In the genomic region with DNA sequence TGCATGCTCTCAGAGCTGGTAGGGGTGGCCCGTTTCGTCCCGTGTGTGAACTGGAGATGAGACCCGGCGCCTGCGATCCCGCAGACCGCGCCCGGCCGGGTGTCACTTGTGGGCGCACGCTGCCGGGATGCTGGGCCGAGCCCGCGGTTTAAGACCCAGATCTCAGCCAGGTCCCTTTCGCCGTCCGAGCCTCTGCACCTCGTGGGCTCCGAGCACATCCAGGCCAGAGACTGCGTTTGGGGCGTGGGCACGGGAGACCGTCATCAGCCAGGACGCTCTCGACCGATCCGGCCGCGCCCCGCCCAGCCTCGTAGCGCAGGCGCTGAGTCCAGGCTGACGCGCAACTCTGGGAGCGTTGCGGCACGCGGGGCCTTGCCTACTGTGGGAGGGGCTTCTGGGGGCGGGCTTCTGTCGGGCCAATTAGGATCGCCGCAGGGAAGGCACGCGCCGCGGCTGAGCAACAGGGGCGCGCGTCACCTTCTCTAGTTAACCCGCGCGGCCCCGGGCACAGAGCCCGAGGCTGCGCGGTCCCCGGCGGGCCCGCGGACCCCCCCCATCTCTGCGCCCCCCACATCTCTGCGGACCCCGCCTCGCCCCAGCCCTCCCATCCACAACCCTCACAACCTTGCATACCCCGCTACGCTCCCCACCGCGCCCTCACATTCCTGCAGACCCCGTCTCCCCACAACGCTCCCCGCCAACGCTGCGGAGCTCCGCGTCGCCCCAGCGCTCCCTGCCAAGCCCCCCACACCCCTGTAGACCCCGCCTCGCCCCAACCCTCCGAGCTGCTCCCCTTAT, we compare ENCODE assay signal across 8 cellular contexts. TPM values are rescaled to one million over a fixed set of nuclear protein-coding genes. Genes with fewer than 3 reads are reported as not detected.
DNase-seq lines count a peak whose midpoint lies in the region; ATAC-seq, FAIRE-seq and TF ChIP-seq lines count a peak whose summit lies in the region.

No MANE protein-coding gene starts in this region.

- intact Hi-C loops in left ventricle myocardium inferior (cut with micrococcal nuclease): no loop called here
- intact Hi-C loops in psoas muscle (cut with DNase I): loop anchor here in 1 of 2 donors (10.0 kb wide), 1 partner anchor 63 kb away; no protein-coding TSS in a partner anchor

- H3K27ac ChIP-seq in left ventricle myocardium inferior (replicated peaks): peak overlapping the region; percentile 88
- H3K27ac ChIP-seq in psoas muscle: peak overlapping the region; percentile 92

- H3K4me1 ChIP-seq in left ventricle myocardium inferior (peaks cover 28% of the 10 kb centered on the region), psoas muscle (peaks cover 13% of the 10 kb centered on the region)

- peaks cover 25% of the 10 kb centered on the region for H3K36me3 ChIP-seq in left ventricle myocardium inferior
- H3K36me3 ChIP-seq in psoas muscle (ENCODE audit: insufficient read depth in 1 of 2, low read depth in 1 of 2): peaks cover 0 to 26% of the 10 kb centered on the region in 2 donors

- TF ChIP-seq CTCF in left ventricle myocardium inferior (IDR thresholded peaks at IDR 0.05; ENCODE audit: borderline replicate concordance): no peak
- TF ChIP-seq CTCF in psoas muscle (IDR thresholded peaks at IDR 0.05): no peak

- FAIRE-seq in GM12891 (lab: Jason Lieb, UNC): peak; percentile 99
- peak; percentile 95 for FAIRE-seq in urothelium cell line (lab: Jason Lieb, UNC)

- H3K27me3 ChIP-seq in left ventricle myocardium inferior (ENCODE audit: low read depth) (no peaks in the 10 kb centered on the region), psoas muscle (ENCODE audit: insufficient read depth in 3 of 3, low read length in 2 of 3) (no peaks in the 10 kb centered on the region)

- peak overlapping the region; percentile 72 for H3K4me3 ChIP-seq in left ventricle myocardium inferior
- H3K4me3 ChIP-seq in psoas muscle: peak overlapping the region; percentile 73

- DNase-seq in GM12891 (ENCODE audit: insufficient read length, low spot score) (peak; percentile 99), NCI-H146 (lab: John Stamatoyannopoulos, UW) (peak; percentile 98), T-helper 1 cell (peak; percentile 95 to 98 (median 96)), amniotic stem cell (lab: John Stamatoyannopoulos, UW) (peak; percentile 94), left ventricle myocardium inferior (peak; percentile 99), psoas muscle (peak; percentile 99), urothelium cell line (ENCODE audit: low spot score) (peak; percentile 98)

- peak; percentile 87 for ATAC-seq in HG02852 (IDR thresholded peaks at IDR 0.05; ENCODE audit: unreplicated experiment)
- ATAC-seq in psoas muscle: peak; percentile 94 to 96 (median 95)

- H3K9me3 ChIP-seq in left ventricle myocardium inferior (replicated peaks): no peaks in the 10 kb centered on the region
- H3K9me3 ChIP-seq in psoas muscle: no peaks in the 10 kb centered on the region

- 0 to 2% (median 1%) methylated on average over 42 to 84 of the region's 84 CpGs for WGBS in psoas muscle, 3 donors

- peak; percentile 68 for TF ChIP-seq POLR2A in GM12891 (IDR thresholded peaks at IDR 0.05; ENCODE audit: low read depth, low read length)

TF ChIP-seq in GM12891, 5 proteins besides CTCF, POLR2A, EP300 and RAD21:
- peak; percentile 68 for TF ChIP-seq POU2F2 (IDR thresholded peaks at IDR 0.05; ENCODE audit: low read depth, low read length)
- TF ChIP-seq PAX5 (IDR thresholded peaks at IDR 0.05; ENCODE audit: insufficient read depth, low read length, severe bottlenecking): no peak
- TF ChIP-seq TAF1 (IDR thresholded peaks at IDR 0.05; ENCODE audit: low read depth, low read length): 0 out of 2 replicates have a peak, but pooled peaks have one; percentile 53
- TF ChIP-seq POLR2AphosphoS5 (IDR thresholded peaks at IDR 0.05; ENCODE audit: low read depth, low read length): peak; percentile 77
- no peak for TF ChIP-seq SPI1 (IDR thresholded peaks at IDR 0.05; ENCODE audit: low read depth, low read length)

RNA-seq across cellular contexts. Expression of a gene that starts 0.7 kb away (rescaled TPM):
- 2.6 TPM for polyA plus RNA-seq in GM12891 (2012; ENCODE audit: low read depth, missing spikeins)
- total RNA-seq in left ventricle myocardium inferior: not detected
- total RNA-seq in psoas muscle: under 1 TPM in 1 of 4 donors, not detected in 3; 0.22 TPM
- under 1 TPM; 0.16 to 0.32 (median 0.17) TPM for polyA plus RNA-seq in psoas muscle

RNA-seq across cellular contexts. Expression of a gene that starts 5.9 kb away (rescaled TPM):
- polyA plus RNA-seq in GM12891 (2012; ENCODE audit: low read depth, missing spikeins): 12.6 TPM
- total RNA-seq in left ventricle myocardium inferior (46.4 TPM), psoas muscle (10 to 100 TPM; 29.7 to 44.5 (median 36.6) TPM)
- polyA plus RNA-seq in psoas muscle: 10 to 100 TPM; 12.9 to 32.6 (median 14.3) TPM

RNA-seq across cellular contexts. Expression of a gene that starts 11.7 kb away (rescaled TPM):
- 14.2 TPM for polyA plus RNA-seq in GM12891 (2012; ENCODE audit: low read depth, missing spikeins)
- 9.3 TPM for total RNA-seq in left ventricle myocardium inferior
- total RNA-seq in psoas muscle: 10 to 100 TPM in 1 of 4 donors, 1 to 10 TPM in 3; 5.7 to 12.4 (median 9.3) TPM
- polyA plus RNA-seq in psoas muscle: 10 to 100 TPM in 2 of 3 donors, 1 to 10 TPM in 1; 5.4 to 12.6 (median 11.8) TPM

RNA-seq across cellular contexts. Expression of a gene that starts 18.1 kb away (rescaled TPM):
- 103 TPM for polyA plus RNA-seq in GM12891 (2012; ENCODE audit: low read depth, missing spikeins)
- 128 TPM for total RNA-seq in left ventricle myocardium inferior
- 100 to 1,000 TPM; 116 to 193 (median 182) TPM for total RNA-seq in psoas muscle
- polyA plus RNA-seq in psoas muscle: 100 to 1,000 TPM; 165 to 241 (median 174) TPM

RNA-seq across cellular contexts. Expression of a gene that starts 57.0 kb away (rescaled TPM):
- 1.1 TPM for polyA plus RNA-seq in GM12891 (2012; ENCODE audit: low read depth, missing spikeins)
- total RNA-seq in left ventricle myocardium inferior (11.1 TPM), psoas muscle (1 to 10 TPM; 6.0 to 8.9 (median 6.5) TPM)
- polyA plus RNA-seq in psoas muscle: 1 to 10 TPM; 3.2 to 5.4 (median 4.8) TPM

Comparison
In these comparisons a context has a peak if more than half of its experiments do, and no peak if none do; other contexts are left out.
1. Peak in every context shown above with its lines: DNase-seq, ATAC-seq, H3K4me3 ChIP-seq and H3K27ac ChIP-seq.